ENCODE assay signal across 8 cellular contexts in the genomic region with DNA sequence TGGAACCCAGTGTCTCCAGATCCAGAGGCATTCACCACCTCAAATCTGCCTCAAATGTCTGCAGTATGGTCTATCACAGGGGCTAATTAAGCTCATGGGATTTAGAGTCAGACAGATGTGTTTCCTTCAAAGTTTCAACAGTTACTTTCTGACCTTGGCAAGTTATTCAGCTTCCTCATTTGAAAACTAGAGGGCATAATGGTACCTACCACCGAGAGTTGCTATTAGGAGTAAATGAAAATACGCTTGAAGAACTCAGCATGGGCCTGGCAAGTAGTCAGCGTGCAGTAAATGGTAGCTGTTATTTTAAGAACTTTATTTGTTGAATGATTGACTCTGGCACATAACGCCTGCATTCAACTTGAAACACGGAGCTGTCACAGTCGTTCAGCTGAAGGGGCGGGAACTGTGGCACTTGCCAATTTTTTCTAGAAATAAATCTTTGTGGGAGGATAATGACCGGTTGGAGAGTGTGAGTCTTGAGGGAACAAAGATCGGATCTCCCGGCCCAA. TPM values are rescaled to one million over a fixed set of nuclear protein-coding genes. Genes with fewer than 3 reads are reported as not detected.
DNase-seq lines count a peak whose midpoint lies in the region; ATAC-seq, FAIRE-seq and TF ChIP-seq lines count a peak whose summit lies in the region.

No MANE protein-coding gene starts in this region.

- ATAC-seq in HepG2 (no peak), HG03439 (IDR thresholded peaks at IDR 0.05; ENCODE audit: unreplicated experiment) (no peak)

- H3K79me2 ChIP-seq in HepG2 (ENCODE audit: insufficient read depth, low read length): peaks cover 37% of the 10 kb centered on the region

- peaks cover 18% of the 10 kb centered on the region for H3K36me3 ChIP-seq in brain microvascular endothelial cell (replicated peaks)
- no peaks in the 10 kb centered on the region; a peak in 1 of 5 replicates for H3K36me3 ChIP-seq in HepG2 (replicated peaks in 1 of 2; ENCODE audit: control insufficient read depth in 1 of 2, insufficient read depth in 2 of 2, low read length in 2 of 2)
- no peaks in the 10 kb centered on the region for H3K36me3 ChIP-seq in suprapubic skin

- CTCF ChIA-PET in HepG2 (lab: Yijun Ruan, JAX; ENCODE audit: low intra/inter-chr PET ratio, low total read pairs): no interaction called here

- DNase-seq in DMS153 treated with DMSO at 0.1 percent for 48 hours (lab: John Stamatoyannopoulos, UW; ENCODE audit: unreplicated experiment) (peak; percentile 55), H4 (ENCODE audit: low spot score) (peak; percentile 39), NCI-H446 (lab: John Stamatoyannopoulos, UW) (peak; percentile 91 to 92), brain microvascular endothelial cell (no peak), HepG2 (ENCODE audit: low spot score) (no peak), suprapubic skin (ENCODE audit: low spot score in 2 of 2) (no peak), cerebellar nuclear complex (lab: John Stamatoyannopoulos, UW) (no peak)

- H3K27me3 ChIP-seq in brain microvascular endothelial cell (replicated peaks) (no peaks in the 10 kb centered on the region), HepG2 (ENCODE audit: control insufficient read depth in 1 of 2, insufficient read depth in 2 of 2, low read length in 2 of 2) (no peaks in the 10 kb centered on the region; a peak in 1 of 5 replicates), suprapubic skin (no peaks in the 10 kb centered on the region)

- no peak overlapping the region for H2AFZ ChIP-seq in HepG2 (ENCODE audit: low read length)

- peak overlapping the region; percentile 72 for H3K4me3 ChIP-seq in brain microvascular endothelial cell (ENCODE audit: low read depth, low read length)
- H3K4me3 ChIP-seq in HepG2 (replicated peaks in 1 of 3; ENCODE audit: insufficient read depth in 1 of 3, low read depth in 2 of 3, low read length in 3 of 3): peak overlapping the region; percentile 75 to 95 (median 84)
- peak overlapping the region; percentile 78 for H3K4me3 ChIP-seq in suprapubic skin

- 0 out of 2 replicates have a peak, but pooled peaks cover 12% of the 10 kb centered on the region for H4K20me1 ChIP-seq in HepG2 (ENCODE audit: insufficient read depth, low read length)

- H3K9me3 ChIP-seq in HepG2 (ENCODE audit: low read length) (no peaks in the 10 kb centered on the region), suprapubic skin (no peaks in the 10 kb centered on the region)

- H3K9ac ChIP-seq in HepG2 (ENCODE audit: insufficient read depth, low read depth, low read length): peak overlapping the region; percentile 98

- TF ChIP-seq RAD21 in HepG2 (CRISPR knock-in tag; IDR thresholded peaks at IDR 0.05): no peak

- POLR2A ChIA-PET in HepG2 (lab: Yijun Ruan, JAX): no interaction called here

- no TSS peak for BruUV-seq in HepG2 (replicated peaks; lab: Mats Ljungman, UMichigan)

- TF ChIP-seq POLR2A in HepG2 (IDR thresholded peaks at IDR 0.05; ENCODE audit: insufficient read depth in 1 of 2, low read depth in 2 of 2, low read length in 2 of 2) (no peak), suprapubic skin (IDR thresholded peaks at IDR 0.05) (no peak)

- in situ Hi-C loops in brain microvascular endothelial cell (cut with HindIII; ENCODE audit: low pct_ligation_motif_present, low sequenced_read_pairs): no loop called here
- in situ Hi-C loops in HepG2 (cut with HindIII; ENCODE audit: extremely low pct_ligation_motif_present, low pct_unique_long_range_greater_than_20kb): loop anchor here (10.0 kb wide), 1 partner anchor 114 kb away; no protein-coding TSS in a partner anchor

- TF ChIP-seq CTCF in brain microvascular endothelial cell (IDR thresholded peaks at IDR 0.05; ENCODE audit: low read depth, low read length, missing control alignments): no peak
- TF ChIP-seq CTCF in HepG2 (CRISPR knock-in tag; IDR thresholded peaks at IDR 0.05): peak; percentile 37; the same call in 1 of the 2 replicates
- TF ChIP-seq CTCF in suprapubic skin (IDR thresholded peaks at IDR 0.05): no peak

- WGBS in HepG2 (ENCODE audit: low lambda C conversion rate): 7% methylated on average over 10 of the region's 10 CpGs
- 1% methylated on average over 8 of the region's 10 CpGs for WGBS in suprapubic skin

- FAIRE-seq in HepG2 (lab: Jason Lieb, UNC): peak; percentile 37

- H3K27ac ChIP-seq in brain microvascular endothelial cell (peak overlapping the region; percentile 92), HepG2 (ENCODE audit: extremely low read length, insufficient read depth, low read length) (peak overlapping the region; percentile 94), suprapubic skin (peak overlapping the region; percentile 95)

- TF ChIP-seq EP300 in HepG2 (IDR thresholded peaks at IDR 0.05; ENCODE audit: low read depth in 2 of 2, low read length in 2 of 2) (no peak), HepG2 (CRISPR knock-in tag; IDR thresholded peaks at IDR 0.05; ENCODE audit: borderline replicate concordance) (no peak), suprapubic skin (IDR thresholded peaks at IDR 0.05) (no peak)

- peak overlapping the region; percentile 84 for H3K4me2 ChIP-seq in HepG2 (ENCODE audit: low read depth, low read length)

- H3K4me1 ChIP-seq in HepG2 (ENCODE audit: insufficient read depth, low read length): peaks cover 37% of the 10 kb centered on the region
- peaks cover 71% of the 10 kb centered on the region for H3K4me1 ChIP-seq in suprapubic skin

- intact Hi-C loops in HepG2 (cut with micrococcal nuclease; ENCODE audit: unreplicated experiment): loop anchor here (5.0 to 10.0 kb wide), 3 partner anchors 124 to 882 kb away; no protein-coding TSS in a partner anchor

TF ChIP-seq in HepG2, 621 proteins besides CTCF, POLR2A, EP300 and RAD21:
- no peak for TF ChIP-seq KMT2A (CRISPR knock-in tag; IDR thresholded peaks at IDR 0.05)
- TF ChIP-seq ZNF543 (CRISPR knock-in tag; IDR thresholded peaks at IDR 0.05): no peak
- peak; percentile 10; the same call in 1 of the 2 replicates for TF ChIP-seq STAG1 (CRISPR knock-in tag; IDR thresholded peaks at IDR 0.05)
- TF ChIP-seq ZNF224 (CRISPR knock-in tag; IDR thresholded peaks at IDR 0.05): 0 out of 2 replicates have a peak, but pooled peaks have one; percentile 17
- peak; percentile 61; the same call in 1 of the 2 replicates for TF ChIP-seq ZNF878 (CRISPR knock-in tag; IDR thresholded peaks at IDR 0.05)

RNA-seq across cellular contexts. Expression of a gene that starts 1.2 kb away (rescaled TPM):
- 315 and 362 TPM in 2 replicates for total RNA-seq in H4 (2014; rRNA removed; shearing (Covaris generic))
- 174 and 228 TPM in 2 replicates for total RNA-seq in HepG2 (2016; rRNA removed; fragmentation: Illumina TruSeq; extraction: Trizol)
- total RNA-seq in HepG2 (2016; cell fraction: cytosol; rRNA removed; fragmentation: Illumina TruSeq; extraction: Trizol; ENCODE audit: low read depth): 20.2 and 22.6 TPM in 2 replicates
- 168 and 225 TPM in 2 replicates for total RNA-seq in HepG2 (2016; cell fraction: insoluble cytoplasmic fraction; rRNA removed; fragmentation: Illumina TruSeq; extraction: Trizol)
- total RNA-seq in HepG2 (2016; cell fraction: membrane; rRNA removed; fragmentation: Illumina TruSeq; extraction: Trizol): 60.4 and 63.8 TPM in 2 replicates
- 78.4 and 78.5 TPM in 2 replicates for total RNA-seq in HepG2 (2016; cell fraction: nucleus; rRNA removed; fragmentation: Illumina TruSeq; extraction: Trizol)
- polyA plus RNA-seq in HepG2 (2011; rRNA removed): 166 and 195 TPM in 2 replicates
- polyA plus RNA-seq in HepG2 (2011; cell fraction: cytosol; rRNA removed): 133 and 166 TPM in 2 replicates
- 60.0 and 61.0 TPM in 2 replicates for polyA plus RNA-seq in HepG2 (2011; cell fraction: nucleus; rRNA removed)
- 141 and 150 TPM in 2 replicates for polyA plus RNA-seq in HepG2 (2012)
- 19.7 and 20.6 TPM in 2 replicates for polyA plus RNA-seq in HepG2 (2016; cell fraction: cytosol; fragmentation: Illumina TruSeq; extraction: Trizol; ENCODE audit: low read depth)
- polyA plus RNA-seq in HepG2 (2016; cell fraction: insoluble cytoplasmic fraction; fragmentation: Illumina TruSeq; extraction: Trizol; ENCODE audit: low read depth): 216 and 228 TPM in 2 replicates
- 43.3 and 46.3 TPM in 2 replicates for polyA plus RNA-seq in HepG2 (2016; cell fraction: membrane; fragmentation: Illumina TruSeq; extraction: Trizol; ENCODE audit: low read depth)
- 84.0 and 90.0 TPM in 2 replicates for polyA plus RNA-seq in HepG2 (2016; cell fraction: nucleus; fragmentation: Illumina TruSeq; extraction: Trizol; ENCODE audit: insufficient read depth, low read depth)
- 144 and 148 TPM in 2 replicates for polyA minus RNA-seq in HepG2 (2011; rRNA and poly(A)+ RNA removed; ENCODE audit: low replicate concordance)
- polyA minus RNA-seq in HepG2 (2011; cell fraction: cytosol; rRNA and poly(A)+ RNA removed): 105 and 109 TPM in 2 replicates
- 77.9 and 90.9 TPM in 2 replicates for polyA minus RNA-seq in HepG2 (2011; cell fraction: nucleus; rRNA and poly(A)+ RNA removed)
- 100 to 1,000 TPM; 102 to 154 (median 123) TPM for total RNA-seq in suprapubic skin

RNA-seq across cellular contexts. Expression of a gene that starts 57.8 kb away (rescaled TPM):
- 146 and 157 TPM in 2 replicates for total RNA-seq in H4 (2014; rRNA removed; shearing (Covaris generic))
- total RNA-seq in HepG2 (2016; rRNA removed; fragmentation: Illumina TruSeq; extraction: Trizol) (79.5 and 129 TPM in 2 replicates), suprapubic skin (10 to 100 TPM; 33.5 to 57.7 (median 42.6) TPM)
- total RNA-seq in HepG2 (2016; cell fraction: cytosol; rRNA removed; fragmentation: Illumina TruSeq; extraction: Trizol; ENCODE audit: low read depth): 9.2 and 11.5 TPM in 2 replicates
- 76.9 and 130 TPM in 2 replicates for total RNA-seq in HepG2 (2016; cell fraction: insoluble cytoplasmic fraction; rRNA removed; fragmentation: Illumina TruSeq; extraction: Trizol)
- total RNA-seq in HepG2 (2016; cell fraction: membrane; rRNA removed; fragmentation: Illumina TruSeq; extraction: Trizol): 47.3 and 53.7 TPM in 2 replicates
- total RNA-seq in HepG2 (2016; cell fraction: nucleus; rRNA removed; fragmentation: Illumina TruSeq; extraction: Trizol): 127 and 140 TPM in 2 replicates
- 113 and 129 TPM in 2 replicates for polyA plus RNA-seq in HepG2 (2011; rRNA removed)
- 81.0 and 93.7 TPM in 2 replicates for polyA plus RNA-seq in HepG2 (2011; cell fraction: cytosol; rRNA removed)
- 24.9 and 26.4 TPM in 2 replicates for polyA plus RNA-seq in HepG2 (2011; cell fraction: nucleus; rRNA removed)
- polyA plus RNA-seq in HepG2 (2012): 106 and 123 TPM in 2 replicates
- polyA plus RNA-seq in HepG2 (2016; cell fraction: cytosol; fragmentation: Illumina TruSeq; extraction: Trizol; ENCODE audit: low read depth): 17.3 and 18.8 TPM in 2 replicates
- 101 TPM in 2 replicates for polyA plus RNA-seq in HepG2 (2016; cell fraction: insoluble cytoplasmic fraction; fragmentation: Illumina TruSeq; extraction: Trizol; ENCODE audit: low read depth)
- 41.9 and 44.4 TPM in 2 replicates for polyA plus RNA-seq in HepG2 (2016; cell fraction: membrane; fragmentation: Illumina TruSeq; extraction: Trizol; ENCODE audit: low read depth)
- polyA plus RNA-seq in HepG2 (2016; cell fraction: nucleus; fragmentation: Illumina TruSeq; extraction: Trizol; ENCODE audit: insufficient read depth, low read depth): 202 and 210 TPM in 2 replicates
- polyA minus RNA-seq in HepG2 (2011; rRNA and poly(A)+ RNA removed; ENCODE audit: low replicate concordance): 107 and 205 TPM in 2 replicates
- 54.3 and 56.6 TPM in 2 replicates for polyA minus RNA-seq in HepG2 (2011; cell fraction: cytosol; rRNA and poly(A)+ RNA removed)
- polyA minus RNA-seq in HepG2 (2011; cell fraction: nucleus; rRNA and poly(A)+ RNA removed): 25.0 and 25.7 TPM in 2 replicates

Comparison
In these comparisons a context has a peak if more than half of its experiments do, and no peak if none do; other contexts are left out.
1. DNase-seq: peak in DMS153 treated with DMSO at 0.1 percent for 48 hours (single experiment), H4 (single experiment) and NCI-H446 (2 of 2); none in brain microvascular endothelial cell (single experiment), HepG2 (single experiment), suprapubic skin (0 of 2) and cerebellar nuclear complex (0 of 2).
2. Peak in every context shown above with its lines, with median percentiles within 50 percentile points of each other: H3K27ac ChIP-seq and H3K4me3 ChIP-seq.